In genomic region chr2:26745609-26746327, GRCh38 we compare ENCODE assay signal across 8 cellular contexts. TPM values are rescaled to one million over a fixed set of nuclear protein-coding genes. Genes with fewer than 3 reads are reported as not detected.
DNase-seq lines count a peak whose midpoint lies in the region; ATAC-seq lines count a peak whose summit lies in the region.

No MANE protein-coding gene starts in this region.

- DNase-seq in CD4-positive, CD25-positive, alpha-beta regulatory T cell: peak; percentile 53 to 76 (median 59)
- DNase-seq in HCEC 1CT (peak; percentile 43), NCI-H2227 treated with DMSO at 0.1 percent for 48 hours (lab: John Stamatoyannopoulos, UW) (peak; percentile 72), cerebellar nuclear complex (lab: John Stamatoyannopoulos, UW) (peak; percentile 18 to 50), left lobe of liver (ENCODE audit: low spot score) (peak; percentile 83)
- DNase-seq in activated CD4-positive, alpha-beta T cell treated with anti-CD3 and anti-CD28 coated beads for 24 hours (ENCODE audit: low read depth in 2 of 2): peak; percentile 73 to 83
- peak; percentile 85 for DNase-seq in stimulated activated CD4-positive, alpha-beta T cell treated with anti-CD3 and anti-CD28 coated beads, Interleukin-4, amount 100 ng/mL, for 24 hours

- H3K36me3 ChIP-seq in CD4-positive, CD25-positive, alpha-beta regulatory T cell (ENCODE audit: control insufficient read depth, insufficient read depth, low read length): no peaks in the 10 kb centered on the region

- H3K4me1 Mint-ChIP-seq in CD4-positive, CD25-positive, alpha-beta regulatory T cell: peaks cover 0 to 3% (median 0%) of the 10 kb centered on the region in 4 donors

- ATAC-seq in CD4-positive, CD25-positive, alpha-beta regulatory T cell (ENCODE audit: low read depth in 2 of 2): peak; percentile 50 to 62
- peak; percentile 97 for ATAC-seq in left lobe of liver
- no peak for ATAC-seq in GM19397 (IDR thresholded peaks at IDR 0.05; ENCODE audit: unreplicated experiment)

- H3K27me3 ChIP-seq in CD4-positive, CD25-positive, alpha-beta regulatory T cell (ENCODE audit: control insufficient read depth, insufficient read depth, low read length): no peaks in the 10 kb centered on the region

- no peak overlapping the region for H3K4me3 Mint-ChIP-seq in CD4-positive, CD25-positive, alpha-beta regulatory T cell

- H3K4me1 ChIP-seq in CD4-positive, CD25-positive, alpha-beta regulatory T cell (ENCODE audit: control insufficient read depth, insufficient read depth, low read length, poor library complexity, severe bottlenecking): no peaks in the 10 kb centered on the region

- no peak overlapping the region for H3K27ac Mint-ChIP-seq in CD4-positive, CD25-positive, alpha-beta regulatory T cell

- no peak overlapping the region for H3K4me3 ChIP-seq in CD4-positive, CD25-positive, alpha-beta regulatory T cell (ENCODE audit: low read depth, low read length)

- H3K36me3 Mint-ChIP-seq in CD4-positive, CD25-positive, alpha-beta regulatory T cell: no peaks in the 10 kb centered on the region

- no peaks in the 10 kb centered on the region for H3K9me3 ChIP-seq in CD4-positive, CD25-positive, alpha-beta regulatory T cell (ENCODE audit: control insufficient read depth in 2 of 2, low read length in 2 of 2)

- no peaks in the 10 kb centered on the region for H3K27me3 Mint-ChIP-seq in CD4-positive, CD25-positive, alpha-beta regulatory T cell

- H3K27ac ChIP-seq in CD4-positive, CD25-positive, alpha-beta regulatory T cell (ENCODE audit: insufficient read depth, low read length, poor library complexity, severe bottlenecking): no peak overlapping the region

- no peaks in the 10 kb centered on the region for H3K9me3 Mint-ChIP-seq in CD4-positive, CD25-positive, alpha-beta regulatory T cell

RNA-seq across cellular contexts. Expression of gene SLC35F6, which starts 18.3 kb away (rescaled TPM):
- total RNA-seq in CD4-positive, CD25-positive, alpha-beta regulatory T cell: 21.2 TPM
- polyA plus RNA-seq in CD4-positive, CD25-positive, alpha-beta regulatory T cell: 1 to 10 TPM; 5.7 to 7.9 (median 7.1) TPM
- total RNA-seq in left lobe of liver: 14.4 TPM

RNA-seq across cellular contexts. Expression of gene CENPA, which starts 40.1 kb away (rescaled TPM):
- total RNA-seq in CD4-positive, CD25-positive, alpha-beta regulatory T cell: 2.0 TPM
- 1 to 10 TPM in 3 of 4 donors, under 1 TPM in 1; 0.54 to 3.9 (median 2.5) TPM for polyA plus RNA-seq in CD4-positive, CD25-positive, alpha-beta regulatory T cell
- total RNA-seq in left lobe of liver: 0.33 TPM

RNA-seq across cellular contexts. Expression of gene KCNK3, which starts 53.2 kb away (rescaled TPM):
- total RNA-seq in CD4-positive, CD25-positive, alpha-beta regulatory T cell: not detected
- not detected for polyA plus RNA-seq in CD4-positive, CD25-positive, alpha-beta regulatory T cell
- 0.43 TPM for total RNA-seq in left lobe of liver

Comparison
In these comparisons a context has a peak if more than half of its experiments do, and no peak if none do; other contexts are left out.
1. DNase-seq: peak in every context shown above with its lines; median percentile 85 in stimulated activated CD4-positive, alpha-beta T cell treated with anti-CD3 and anti-CD28 coated beads, Interleukin-4, amount 100 ng/mL, for 24 hours; 83 in left lobe of liver; 78 in activated CD4-positive, alpha-beta T cell treated with anti-CD3 and anti-CD28 coated beads for 24 hours; 72 in NCI-H2227 treated with DMSO at 0.1 percent for 48 hours; 59 in CD4-positive, CD25-positive, alpha-beta regulatory T cell; 43 in HCEC 1CT; 34 in cerebellar nuclear complex.